Comparison of ENCODE assay signal across 36 cellular contexts in genomic region chr3:140994316-140994715, GRCh38. TPM values are rescaled to one million over a fixed set of nuclear protein-coding genes. Genes with fewer than 3 reads are reported as not detected.
"Had no signal": no experiment of that assay in that cellular context is flagged by ENCODE, and none has a peak within 500 bp of the region (broad histone marks: within the 10 kb centered on the region; RNA-seq: fewer than 3 reads in every experiment).

No MANE protein-coding gene starts in this region.

- H3K27me3 ChIP-seq: breast epithelium, esophagus muscularis mucosa, pancreas, sigmoid colon, uterus had no signal

- H3K36me3 ChIP-seq: breast epithelium, esophagus muscularis mucosa, pancreas, prostate gland, sigmoid colon, uterus, WERI-Rb-1 had no signal

- H3K4me3 Mint-ChIP-seq: activated naive CD4-positive, alpha-beta T cell treated with anti-CD3 and anti-CD28 coated beads for 36 hours; activated naive CD8-positive, alpha-beta T cell treated with anti-CD3 and anti-CD28 coated beads for 36 hours; activated T-helper 1 cell treated with anti-CD3 and anti-CD28 coated beads, Interleukin-12 subunit alpha, Interleukin-12 subunit beta, Interleukin-2, Interleukin-4 antibody, amounts not matched to agents 30 ng/mL and 10 ng/mL and 1 ng/mL, durations not matched to agents 14 hours and 24 hours and 36 hours; dendritic cell treated with granulocyte-macrophage colony-stimulating factor and Interleukin-4, amounts not matched to agents 40 ng/mL and 50 ng/mL, for 4 days; memory B cell; naive thymus-derived CD4-positive, alpha-beta T cell; stimulated activated memory B cell treated with anti-CD40 and anti-IgM and Interleukin-4, amounts not matched to agents 10 μg/mL and 1 μg/mL and 100 μg/mL, for 72 hours; stimulated activated naive CD8-positive, alpha-beta T cell treated with anti-CD3 and anti-CD28 coated beads, Interleukin-15, amount 100 ng/mL, for 72 hours; T-helper 17 cell; type B pancreatic cell had no signal

- DNase-seq: activated CD4-positive, alpha-beta T cell treated with anti-CD3 and anti-CD28 coated beads for 48 hours; activated CD4-positive, alpha-beta T cell treated with anti-CD3 and anti-CD28 coated beads, Interleukin-2, amount 50 U/mL, for 48 hours; activated CD8-positive, alpha-beta memory T cell treated with anti-CD3 and anti-CD28 coated beads, Interleukin-2, amount 50 U/mL, for 4 hours; activated effector memory CD4-positive, alpha-beta T cell treated with anti-CD3 and anti-CD28 coated beads, Interleukin-2, amount 50 U/mL, for 16 hours; activated naive CD4-positive, alpha-beta T cell treated with anti-CD3 and anti-CD28 coated beads for 36 hours; activated naive CD8-positive, alpha-beta T cell treated with anti-CD3 and anti-CD28 coated beads for 36 hours; activated T-cell treated with anti-CD3 and anti-CD28 coated beads, Interleukin-2, amount 50 U/mL, for 1 hour; amniotic stem cell; central memory CD4-positive, alpha-beta T cell; glutamatergic neuron; left colon; midbrain; naive thymus-derived CD4-positive, alpha-beta T cell; pancreas; sigmoid colon; stimulated activated CD4-positive, alpha-beta T cell treated with anti-CD3 and anti-CD28 coated beads, Interleukin-1b, Interleukin-23, amount 100 ng/mL, for 48 hours; stimulated activated CD4-positive, alpha-beta T cell treated with anti-CD3 and anti-CD28 coated beads, Interleukin-4, amount 100 ng/mL, for 4 hours; stimulated activated CD8-positive, alpha-beta memory T cell treated with anti-CD3 and anti-CD28 coated beads, Interleukin-4, amount 100 ng/mL, for 48 hours; stimulated activated naive CD8-positive, alpha-beta T cell treated with anti-CD3 and anti-CD28 coated beads, Interleukin-15, amount 100 ng/mL, for 72 hours; substantia nigra; T-helper 17 cell; T1000; uterus; WERI-Rb-1 had no signal

- H3K4me1 Mint-ChIP-seq: activated naive CD8-positive, alpha-beta T cell treated with anti-CD3 and anti-CD28 coated beads for 36 hours; memory B cell; naive thymus-derived CD4-positive, alpha-beta T cell; stimulated activated memory B cell treated with anti-CD40 and anti-IgM and Interleukin-4, amounts not matched to agents 10 μg/mL and 1 μg/mL and 100 μg/mL, for 72 hours; stimulated activated naive CD8-positive, alpha-beta T cell treated with anti-CD3 and anti-CD28 coated beads, Interleukin-15, amount 100 ng/mL, for 72 hours; T-helper 17 cell had no signal

- H3K9me3 Mint-ChIP-seq: activated naive CD4-positive, alpha-beta T cell treated with anti-CD3 and anti-CD28 coated beads for 36 hours; type B pancreatic cell had no signal

- ATAC-seq: activated CD4-positive, CD25-positive, alpha-beta regulatory T cell treated with anti-CD3 and anti-CD28 coated beads, Interleukin-2, amount 50 U/mL, for 24 hours; left colon; naive thymus-derived CD4-positive, alpha-beta T cell; pancreas; stimulated activated memory B cell treated with anti-CD40 and anti-IgM and Interleukin-4, amounts not matched to agents 10 μg/mL and 1 μg/mL and 100 μg/mL, for 72 hours; stimulated activated naive CD8-positive, alpha-beta T cell treated with anti-CD3 and anti-CD28 coated beads, Interleukin-15, amount 100 ng/mL, for 72 hours; T-helper 17 cell had no signal

- H3K27ac Mint-ChIP-seq: activated naive CD4-positive, alpha-beta T cell treated with anti-CD3 and anti-CD28 coated beads for 36 hours; activated naive CD8-positive, alpha-beta T cell treated with anti-CD3 and anti-CD28 coated beads for 36 hours; activated T-helper 1 cell treated with anti-CD3 and anti-CD28 coated beads, Interleukin-12 subunit alpha, Interleukin-12 subunit beta, Interleukin-2, Interleukin-4 antibody, amounts not matched to agents 30 ng/mL and 10 ng/mL and 1 ng/mL, durations not matched to agents 14 hours and 24 hours and 36 hours; dendritic cell treated with granulocyte-macrophage colony-stimulating factor and Interleukin-4, amounts not matched to agents 40 ng/mL and 50 ng/mL, for 4 days; memory B cell; naive thymus-derived CD4-positive, alpha-beta T cell; stimulated activated memory B cell treated with anti-CD40 and anti-IgM and Interleukin-4, amounts not matched to agents 10 μg/mL and 1 μg/mL and 100 μg/mL, for 72 hours; T-helper 17 cell; type B pancreatic cell had no signal

- H3K4me3 ChIP-seq: breast epithelium, esophagus muscularis mucosa, pancreas, prostate gland, sigmoid colon, smooth muscle cell, uterus had no signal

- H3K27me3 Mint-ChIP-seq: activated naive CD8-positive, alpha-beta T cell treated with anti-CD3 and anti-CD28 coated beads for 36 hours; stimulated activated memory B cell treated with anti-CD40 and anti-IgM and Interleukin-4, amounts not matched to agents 10 μg/mL and 1 μg/mL and 100 μg/mL, for 72 hours; type B pancreatic cell had no signal

- H3K36me3 Mint-ChIP-seq: activated naive CD8-positive, alpha-beta T cell treated with anti-CD3 and anti-CD28 coated beads for 36 hours; memory B cell; stimulated activated memory B cell treated with anti-CD40 and anti-IgM and Interleukin-4, amounts not matched to agents 10 μg/mL and 1 μg/mL and 100 μg/mL, for 72 hours; type B pancreatic cell had no signal

- H3K4me2 ChIP-seq: smooth muscle cell had no signal

- H3K27ac ChIP-seq: breast epithelium, esophagus muscularis mucosa, pancreas, prostate gland, sigmoid colon, uterus, WERI-Rb-1 had no signal

- H3K4me1 ChIP-seq: breast epithelium, esophagus muscularis mucosa, pancreas, prostate gland, sigmoid colon, uterus had no signal

- H3K9me3 ChIP-seq: breast epithelium, pancreas, prostate gland, uterus had no signal

RNA-seq across cellular contexts. Expression of gene SPSB4, which starts 56.8 kb away (rescaled TPM):
- total RNA-seq: activated CD8-positive, alpha-beta memory T cell treated with anti-CD3 and anti-CD28 coated beads for 36 hours; activated naive CD4-positive, alpha-beta T cell treated with anti-CD3 and anti-CD28 coated beads for 36 hours; activated naive CD8-positive, alpha-beta T cell treated with anti-CD3 and anti-CD28 coated beads for 36 hours; activated T-helper 1 cell treated with anti-CD3 and anti-CD28 coated beads, Interleukin-12 subunit alpha, Interleukin-12 subunit beta, Interleukin-2, Interleukin-4 antibody, amounts not matched to agents 30 ng/mL and 10 ng/mL and 1 ng/mL, durations not matched to agents 14 hours and 24 hours and 36 hours; naive thymus-derived CD4-positive, alpha-beta T cell; T-helper 17 cell had no signal
- polyA plus RNA-seq: keratinocyte; naive thymus-derived CD4-positive, alpha-beta T cell had no signal
